In the genomic region with DNA sequence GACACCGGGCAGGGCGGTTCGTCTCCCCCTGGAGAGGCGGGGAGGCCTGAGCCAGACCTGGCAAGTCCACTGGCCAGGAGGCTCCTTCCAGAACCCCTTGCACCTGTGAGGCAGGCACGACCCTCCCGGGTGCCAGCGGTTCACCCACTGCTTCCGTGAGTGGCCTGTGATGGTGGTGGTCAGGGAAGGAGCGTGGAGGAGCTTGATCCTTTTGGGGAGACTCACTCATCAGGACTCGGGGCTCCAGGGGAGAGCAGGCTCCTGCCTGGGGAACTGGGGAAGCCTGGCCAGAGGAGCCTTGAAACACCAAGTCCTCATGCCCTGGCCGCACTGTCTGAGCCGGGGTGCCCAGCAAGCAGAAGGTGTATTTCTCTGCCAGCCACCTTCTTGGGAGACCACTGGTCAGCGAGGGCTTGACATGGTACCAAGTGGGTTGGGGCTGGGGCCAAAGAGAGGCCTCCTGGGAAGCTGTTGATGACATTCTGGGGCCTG, we compare ENCODE assay signal across 8 cellular contexts. TPM values are rescaled to one million over a fixed set of nuclear protein-coding genes. Genes with fewer than 3 reads are reported as not detected.
A peak's percentile ranks its signal among the peaks of the same experiment; 100 is the strongest.
DNase-seq lines count a peak whose midpoint lies in the region; ATAC-seq, FAIRE-seq and TF ChIP-seq lines count a peak whose summit lies in the region.

No MANE protein-coding gene starts in this region.

- no peaks in the 10 kb centered on the region for H4K20me1 ChIP-seq in GM23338 (replicated peaks; ENCODE audit: insufficient read depth)

- DNase-seq in GM23338 (ENCODE audit: low spot score) (no peak), WERI-Rb-1 (no peak), right cardiac atrium (peak in 1 of 3 donors; percentile 38), small intestine (no peak), globus pallidus (ENCODE audit: low spot score) (no peak), DMS153 (lab: John Stamatoyannopoulos, UW) (no peak), NCI-H524 (lab: John Stamatoyannopoulos, UW) (no peak)

- H3K4me3 ChIP-seq in GM23338 (peak overlapping the region; percentile 62), WERI-Rb-1 (ENCODE audit: low read depth, low read length) (peak overlapping the region; percentile 68), right cardiac atrium (ENCODE audit: low read length) (peak overlapping the region; percentile 60), small intestine (ENCODE audit: low read depth in 1 of 2, low read length in 2 of 2) (peak overlapping the region; percentile 60 to 63)

- H3K27ac Mint-ChIP-seq in GM23338: no peak overlapping the region

- 0 out of 2 replicates have a peak, but pooled peaks cover 3% of the 10 kb centered on the region for H3K4me1 ChIP-seq in GM23338 (ENCODE audit: insufficient read depth)
- peaks cover 7% of the 10 kb centered on the region for H3K4me1 ChIP-seq in right cardiac atrium (ENCODE audit: control insufficient read depth, insufficient read depth, low read length)
- H3K4me1 ChIP-seq in small intestine (ENCODE audit: control insufficient read depth in 2 of 2, insufficient read depth in 1 of 2, low read depth in 1 of 2, low read length in 1 of 2): no peaks in the 10 kb centered on the region

- H3K9me3 ChIP-seq in WERI-Rb-1 (ENCODE audit: severe bottlenecking) (no peaks in the 10 kb centered on the region), right cardiac atrium (ENCODE audit: control insufficient read depth, low read length) (no peaks in the 10 kb centered on the region), small intestine (ENCODE audit: control insufficient read depth, low read depth) (no peaks in the 10 kb centered on the region)

- intact Hi-C loops in right cardiac atrium (cut with DNase I): no loop called here

- no peaks in the 10 kb centered on the region for H3K4me1 Mint-ChIP-seq in GM23338

- H3K9me2 ChIP-seq in GM23338 (ENCODE audit: insufficient read depth): no peaks in the 10 kb centered on the region

- peak overlapping the region; percentile 75 for H3K4me2 ChIP-seq in GM23338

- WGBS in right cardiac atrium: 44% methylated on average over 13 of the region's 13 CpGs
- WGBS in small intestine, 3 donors: 30 to 69% (median 55%) methylated on average over 6 to 13 of the region's 13 CpGs

- no peak overlapping the region for H2AFZ ChIP-seq in GM23338

- H3K79me2 ChIP-seq in GM23338 (replicated peaks; ENCODE audit: insufficient read depth): no peaks in the 10 kb centered on the region

- peak overlapping the region; percentile 48 for H3K4me3 Mint-ChIP-seq in GM23338

- peaks cover 8% of the 10 kb centered on the region for H3K27me3 Mint-ChIP-seq in GM23338 (ENCODE audit: insufficient read depth, low read depth, poor library complexity)

- H3F3A ChIP-seq in GM23338 (replicated peaks; ENCODE audit: low read depth): no peaks in the 10 kb centered on the region

- no peaks in the 10 kb centered on the region for H3K27me3 ChIP-seq in GM23338 (ENCODE audit: insufficient read depth)
- H3K27me3 ChIP-seq in WERI-Rb-1 (ENCODE audit: insufficient read depth, low read depth, severe bottlenecking): peaks cover 24% of the 10 kb centered on the region
- no peaks in the 10 kb centered on the region for H3K27me3 ChIP-seq in right cardiac atrium (ENCODE audit: control insufficient read depth, insufficient read depth)
- no peaks in the 10 kb centered on the region for H3K27me3 ChIP-seq in small intestine (ENCODE audit: control insufficient read depth in 2 of 2, insufficient read depth in 2 of 2, low read length in 2 of 2)

- no peaks in the 10 kb centered on the region for H3K9me3 Mint-ChIP-seq in GM23338

- H3K27ac ChIP-seq in GM23338 (ENCODE audit: low read depth): no peak overlapping the region
- peak overlapping the region; percentile 85 for H3K27ac ChIP-seq in WERI-Rb-1
- no peak overlapping the region for H3K27ac ChIP-seq in right cardiac atrium (ENCODE audit: low read length)
- H3K27ac ChIP-seq in small intestine (ENCODE audit: low read depth in 1 of 2, low read length in 1 of 2): no peak overlapping the region

- no peak for TF ChIP-seq CTCF in GM23338 (conservative IDR thresholded peaks at IDR 0.05; ENCODE audit: low read depth in 2 of 2)
- no peak for TF ChIP-seq CTCF in WERI-Rb-1 (IDR thresholded peaks at IDR 0.05; ENCODE audit: low read depth, low read length)

- H3K36me3 ChIP-seq in GM23338 (ENCODE audit: insufficient read depth) (no peaks in the 10 kb centered on the region), WERI-Rb-1 (peaks cover 78% of the 10 kb centered on the region), small intestine (ENCODE audit: control insufficient read depth in 2 of 2, insufficient read depth in 2 of 2, low read length in 2 of 2) (peaks cover 0 to 4% of the 10 kb centered on the region in 2 donors)

- peaks cover 15% of the 10 kb centered on the region; the same call in 2 of the 3 replicates for H3K36me3 Mint-ChIP-seq in GM23338 (ENCODE audit: low read depth)

- no peak for FAIRE-seq in small intestine (lab: Jason Lieb, UNC)

- ATAC-seq in GM23338 (no peak; the same call in 2 of the 3 replicates), right cardiac atrium (no peak), GM21529 (IDR thresholded peaks at IDR 0.05; ENCODE audit: unreplicated experiment) (no peak)

TF ChIP-seq in GM23338, 12 proteins besides CTCF, POLR2A, EP300 and RAD21:
- TF ChIP-seq NANOG (IDR thresholded peaks at IDR 0.05; ENCODE audit: borderline replicate concordance) (no peak), EZH2 (IDR thresholded peaks at IDR 0.05; ENCODE audit: low read depth, unreplicated experiment) (no peak), JUNB (IDR thresholded peaks at IDR 0.05; ENCODE audit: unreplicated experiment) (no peak), ZNF331 (CRISPR knock-in tag; IDR thresholded peaks at IDR 0.05; ENCODE audit: low read depth) (no peak)
- TF ChIP-seq, protein P1, sequence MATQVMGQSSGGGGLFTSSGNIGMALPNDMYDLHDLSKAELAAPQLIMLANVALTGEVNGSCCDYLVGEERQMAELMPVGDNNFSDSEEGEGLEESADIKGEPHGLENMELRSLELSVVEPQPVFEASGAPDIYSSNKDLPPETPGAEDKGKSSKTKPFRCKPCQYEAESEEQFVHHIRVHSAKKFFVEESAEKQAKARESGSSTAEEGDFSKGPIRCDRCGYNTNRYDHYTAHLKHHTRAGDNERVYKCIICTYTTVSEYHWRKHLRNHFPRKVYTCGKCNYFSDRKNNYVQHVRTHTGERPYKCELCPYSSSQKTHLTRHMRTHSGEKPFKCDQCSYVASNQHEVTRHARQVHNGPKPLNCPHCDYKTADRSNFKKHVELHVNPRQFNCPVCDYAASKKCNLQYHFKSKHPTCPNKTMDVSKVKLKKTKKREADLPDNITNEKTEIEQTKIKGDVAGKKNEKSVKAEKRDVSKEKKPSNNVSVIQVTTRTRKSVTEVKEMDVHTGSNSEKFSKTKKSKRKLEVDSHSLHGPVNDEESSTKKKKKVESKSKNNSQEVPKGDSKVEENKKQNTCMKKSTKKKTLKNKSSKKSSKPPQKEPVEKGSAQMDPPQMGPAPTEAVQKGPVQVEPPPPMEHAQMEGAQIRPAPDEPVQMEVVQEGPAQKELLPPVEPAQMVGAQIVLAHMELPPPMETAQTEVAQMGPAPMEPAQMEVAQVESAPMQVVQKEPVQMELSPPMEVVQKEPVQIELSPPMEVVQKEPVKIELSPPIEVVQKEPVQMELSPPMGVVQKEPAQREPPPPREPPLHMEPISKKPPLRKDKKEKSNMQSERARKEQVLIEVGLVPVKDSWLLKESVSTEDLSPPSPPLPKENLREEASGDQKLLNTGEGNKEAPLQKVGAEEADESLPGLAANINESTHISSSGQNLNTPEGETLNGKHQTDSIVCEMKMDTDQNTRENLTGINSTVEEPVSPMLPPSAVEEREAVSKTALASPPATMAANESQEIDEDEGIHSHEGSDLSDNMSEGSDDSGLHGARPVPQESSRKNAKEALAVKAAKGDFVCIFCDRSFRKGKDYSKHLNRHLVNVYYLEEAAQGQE (IDR thresholded peaks at IDR 0.05; ENCODE audit: unreplicated experiment): no peak

RNA-seq across cellular contexts. Expression of a gene that starts 0.9 kb away (rescaled TPM):
- 20.9 and 23.9 TPM in 2 replicates for total RNA-seq in GM23338 (2014; rRNA removed; shearing (Covaris generic))
- polyA plus RNA-seq in GM23338 (2016; fragmentation: Nextera tagmentation; extraction: Ambion mirVana): 77.6 and 91.3 TPM in 2 replicates
- 10 to 100 TPM; 48.6 to 54.0 (median 53.0) TPM for total RNA-seq in right cardiac atrium
- polyA plus RNA-seq in right cardiac atrium: 88.7 TPM
- 100 to 1,000 TPM in 2 of 3 donors, 10 to 100 TPM in 1; 72.8 to 181 (median 165) TPM for polyA plus RNA-seq in small intestine

RNA-seq across cellular contexts. Expression of a gene that starts 7.8 kb away (rescaled TPM):
- total RNA-seq in GM23338 (2014; rRNA removed; shearing (Covaris generic)): 95.9 and 96.1 TPM in 2 replicates
- polyA plus RNA-seq in GM23338 (2016; fragmentation: Nextera tagmentation; extraction: Ambion mirVana): 48.5 and 49.1 TPM in 2 replicates
- 10 to 100 TPM; 82.7 to 99.3 (median 96.9) TPM for total RNA-seq in right cardiac atrium
- 102 TPM for polyA plus RNA-seq in right cardiac atrium
- polyA plus RNA-seq in small intestine: 10 to 100 TPM; 59.2 to 65.9 (median 59.3) TPM

RNA-seq across cellular contexts. Expression of a gene that starts 13.3 kb away (rescaled TPM):
- 5.4 and 7.0 TPM in 2 replicates for total RNA-seq in GM23338 (2014; rRNA removed; shearing (Covaris generic))
- polyA plus RNA-seq in GM23338 (2016; fragmentation: Nextera tagmentation; extraction: Ambion mirVana) (2.7 and 4.1 TPM in 2 replicates), right cardiac atrium (12.2 TPM), small intestine (10 to 100 TPM in 1 of 3 donors, 1 to 10 TPM in 2; 3.2 to 10.7 (median 8.4) TPM)
- 10 to 100 TPM; 26.5 to 34.0 (median 29.6) TPM for total RNA-seq in right cardiac atrium

RNA-seq across cellular contexts. Expression of a gene that starts 16.3 kb away (rescaled TPM):
- total RNA-seq in GM23338 (2014; rRNA removed; shearing (Covaris generic)): 52.1 and 53.4 TPM in 2 replicates
- 37.7 and 39.4 TPM in 2 replicates for polyA plus RNA-seq in GM23338 (2016; fragmentation: Nextera tagmentation; extraction: Ambion mirVana)
- total RNA-seq in right cardiac atrium: 10 to 100 TPM; 73.7 to 83.8 (median 77.4) TPM
- polyA plus RNA-seq in right cardiac atrium: 63.1 TPM
- polyA plus RNA-seq in small intestine: 10 to 100 TPM; 34.0 to 73.7 (median 41.1) TPM

RNA-seq across cellular contexts. Expression of a gene that starts 33.5 kb away (rescaled TPM):
- total RNA-seq in GM23338 (2014; rRNA removed; shearing (Covaris generic)): 36.0 and 43.3 TPM in 2 replicates
- polyA plus RNA-seq in GM23338 (2016; fragmentation: Nextera tagmentation; extraction: Ambion mirVana) (24.1 and 26.1 TPM in 2 replicates), right cardiac atrium (43.9 TPM), small intestine (10 to 100 TPM; 31.8 to 78.3 (median 60.8) TPM)
- total RNA-seq in right cardiac atrium: 10 to 100 TPM; 38.0 to 45.0 (median 39.0) TPM
